11 cellular contexts compared by ENCODE assay signal in genomic region chr7:106042196-106042611, GRCh38.
A peak's percentile ranks its signal among the peaks of the same experiment; 100 is the strongest.
DNase-seq lines count a peak whose midpoint lies in the region; ATAC-seq and TF ChIP-seq lines count a peak whose summit lies in the region.
"Had no signal": no experiment of that assay in that cellular context is flagged by ENCODE, and none has a peak within 500 bp of the region (broad histone marks: within the 10 kb centered on the region; RNA-seq: fewer than 3 reads in every experiment).

No MANE protein-coding gene starts in this region.

- H3K4me1 ChIP-seq in PC-3 (ENCODE audit: insufficient read depth, low read length), result peaks cover 5% of the 10 kb centered on the region
- H3K4me1 ChIP-seq in hepatocyte (ENCODE audit: insufficient read depth), result peaks cover 5% of the 10 kb centered on the region

- ATAC-seq in PC-3, result no peak
- no peak for ATAC-seq in stimulated activated memory B cell treated with anti-CD40 and anti-IgM and Interleukin-4, amounts not matched to agents 10 μg/mL and 1 μg/mL and 100 μg/mL, for 72 hours
- ATAC-seq in GM21737 (IDR thresholded peaks at IDR 0.05; ENCODE audit: unreplicated experiment), result no peak

- H4K20me1 ChIP-seq in PC-3 (ENCODE audit: low read length) (no peaks in the 10 kb centered on the region), hepatocyte (ENCODE audit: insufficient read depth, poor library complexity, severe bottlenecking) (no peaks in the 10 kb centered on the region)

- no peak overlapping the region for H3K4me3 Mint-ChIP-seq in activated CD4-positive, alpha-beta T cell treated with anti-CD3 and anti-CD28 coated beads, Interleukin-2, amount 10 ng/mL, durations not matched to agents 24 days and 14 days
- H3K4me3 Mint-ChIP-seq in stimulated activated memory B cell treated with anti-CD40 and anti-IgM and Interleukin-4, amounts not matched to agents 10 μg/mL and 1 μg/mL and 100 μg/mL, for 72 hours, result no peak overlapping the region
- H3K4me3 Mint-ChIP-seq: natural killer cell treated with Interleukin-12 subunit alpha and Interleukin-12 subunit beta and Interleukin-15 and Interleukin-18, amount 100 ng/mL, for 72 hours had no signal

- no TSS peak for BruUV-seq in PC-3 (replicated peaks; lab: Mats Ljungman, UMichigan)

- H3K9me3 Mint-ChIP-seq in activated CD4-positive, alpha-beta T cell treated with anti-CD3 and anti-CD28 coated beads, Interleukin-2, amount 10 ng/mL, durations not matched to agents 24 days and 14 days, result no peaks in the 10 kb centered on the region
- no peaks in the 10 kb centered on the region for H3K9me3 Mint-ChIP-seq in stimulated activated memory B cell treated with anti-CD40 and anti-IgM and Interleukin-4, amounts not matched to agents 10 μg/mL and 1 μg/mL and 100 μg/mL, for 72 hours
- H3K9me3 Mint-ChIP-seq: natural killer cell treated with Interleukin-12 subunit alpha and Interleukin-12 subunit beta and Interleukin-15 and Interleukin-18, amount 100 ng/mL, for 72 hours had no signal

- H3K9me2 ChIP-seq in PC-3 (replicated peaks; ENCODE audit: low read length) (no peaks in the 10 kb centered on the region), hepatocyte (replicated peaks; ENCODE audit: insufficient read depth) (no peaks in the 10 kb centered on the region)

- peak overlapping the region; percentile 64 for H3K27ac Mint-ChIP-seq in activated CD4-positive, alpha-beta T cell treated with anti-CD3 and anti-CD28 coated beads, Interleukin-2, amount 10 ng/mL, durations not matched to agents 24 days and 14 days
- H3K27ac Mint-ChIP-seq in stimulated activated memory B cell treated with anti-CD40 and anti-IgM and Interleukin-4, amounts not matched to agents 10 μg/mL and 1 μg/mL and 100 μg/mL, for 72 hours, result peak overlapping the region; percentile 73
- H3K27ac Mint-ChIP-seq: natural killer cell treated with Interleukin-12 subunit alpha and Interleukin-12 subunit beta and Interleukin-15 and Interleukin-18, amount 100 ng/mL, for 72 hours had no signal

- H2AFZ ChIP-seq in PC-3 (ENCODE audit: low read length) (peak overlapping the region; percentile 67), hepatocyte (no peak overlapping the region)

- peak overlapping the region; percentile 71 for H3K4me2 ChIP-seq in PC-3 (ENCODE audit: low read length)
- peak overlapping the region; percentile 73 for H3K4me2 ChIP-seq in hepatocyte

- H3K36me3 Mint-ChIP-seq in activated CD4-positive, alpha-beta T cell treated with anti-CD3 and anti-CD28 coated beads, Interleukin-2, amount 10 ng/mL, durations not matched to agents 24 days and 14 days (ENCODE audit: low read depth), result no peaks in the 10 kb centered on the region
- H3K36me3 Mint-ChIP-seq in stimulated activated memory B cell treated with anti-CD40 and anti-IgM and Interleukin-4, amounts not matched to agents 10 μg/mL and 1 μg/mL and 100 μg/mL, for 72 hours, result no peaks in the 10 kb centered on the region
- H3K36me3 Mint-ChIP-seq: natural killer cell treated with Interleukin-12 subunit alpha and Interleukin-12 subunit beta and Interleukin-15 and Interleukin-18, amount 100 ng/mL, for 72 hours had no signal

- H3K27me3 ChIP-seq in PC-3 (ENCODE audit: low read length) (no peaks in the 10 kb centered on the region), hepatocyte (no peaks in the 10 kb centered on the region)

- H3K27me3 Mint-ChIP-seq in activated CD4-positive, alpha-beta T cell treated with anti-CD3 and anti-CD28 coated beads, Interleukin-2, amount 10 ng/mL, durations not matched to agents 24 days and 14 days, result peaks cover 35% of the 10 kb centered on the region
- no peaks in the 10 kb centered on the region for H3K27me3 Mint-ChIP-seq in stimulated activated memory B cell treated with anti-CD40 and anti-IgM and Interleukin-4, amounts not matched to agents 10 μg/mL and 1 μg/mL and 100 μg/mL, for 72 hours

- no peak overlapping the region for H3K27ac ChIP-seq in PC-3 (ENCODE audit: low read length)
- H3K27ac ChIP-seq in hepatocyte, result no peak overlapping the region
- H3K27ac ChIP-seq: left lung, stomach had no signal

- H3K4me3 ChIP-seq in PC-3 (ENCODE audit: low read length) (no peak overlapping the region), hepatocyte (no peak overlapping the region)
- H3K4me3 ChIP-seq: left lung had no signal

- H3K4me1 Mint-ChIP-seq in activated CD4-positive, alpha-beta T cell treated with anti-CD3 and anti-CD28 coated beads, Interleukin-2, amount 10 ng/mL, durations not matched to agents 24 days and 14 days, result peaks cover 9% of the 10 kb centered on the region
- peaks cover 21% of the 10 kb centered on the region for H3K4me1 Mint-ChIP-seq in stimulated activated memory B cell treated with anti-CD40 and anti-IgM and Interleukin-4, amounts not matched to agents 10 μg/mL and 1 μg/mL and 100 μg/mL, for 72 hours

- H3K36me3 ChIP-seq in PC-3 (ENCODE audit: low read depth, low read length) (no peaks in the 10 kb centered on the region), hepatocyte (replicated peaks; ENCODE audit: insufficient read depth, low read depth) (no peaks in the 10 kb centered on the region)
- H3K36me3 ChIP-seq: left lung, stomach had no signal

- 94% methylated on average over 4 of the region's 4 CpGs for WGBS in hepatocyte (ENCODE audit: low lambda C conversion rate, missing lambda C conversion rate)

- H3F3A ChIP-seq in PC-3 (ENCODE audit: low read length, unreplicated experiment), result no peaks in the 10 kb centered on the region

- intact Hi-C loops in activated CD4-positive, alpha-beta T cell treated with anti-CD3 and anti-CD28 coated beads, Interleukin-2, amount 10 ng/mL, durations not matched to agents 24 days and 14 days (cut with micrococcal nuclease), result loop anchor here (1.0 kb wide), 2 partner anchors 282 to 385 kb away; no protein-coding TSS in a partner anchor
- intact Hi-C loops in PC-3 (cut with micrococcal nuclease), result loop anchor here (1.0 to 10.0 kb wide), 5 partner anchors 33 to 647 kb away; no protein-coding TSS in a partner anchor

- H3K9me3 ChIP-seq in PC-3 (ENCODE audit: low read length) (no peaks in the 10 kb centered on the region), hepatocyte (ENCODE audit: low read depth) (no peaks in the 10 kb centered on the region)
- H3K9me3 ChIP-seq: left lung, stomach had no signal

- no peak for DNase-seq in activated CD4-positive, alpha-beta T cell treated with anti-CD3 and anti-CD28 coated beads, Interleukin-2, amount 10 ng/mL, durations not matched to agents 24 days and 14 days
- no peak for DNase-seq in activated CD4-positive, alpha-beta T cell treated with anti-CD3 and anti-CD28 coated beads, Interleukin-2, amount 50 U/mL, for 48 hours
- DNase-seq in PC-3 (no peak), hepatocyte (ENCODE audit: low spot score) (no peak), T-helper 9 cell (no peak)
- DNase-seq in stimulated activated CD4-positive, alpha-beta T cell treated with anti-CD3 and anti-CD28 coated beads, Interleukin-4, amount 100 ng/mL, for 1 hour, result no peak

- CTCF ChIA-PET in PC-3 (lab: Charles Lee), result interaction anchor here (0.6 to 1.7 kb wide), 2 partner anchors 146 to 282 kb away, joined by 4 to 14 read pairs; no protein-coding TSS in a partner anchor

- TF ChIP-seq CTCF in PC-3 (conservative IDR thresholded peaks at IDR 0.05; ENCODE audit: low read depth, low read length) (no peak), hepatocyte (IDR thresholded peaks at IDR 0.05; ENCODE audit: poor library complexity) (no peak)

- POLR2A ChIA-PET in PC-3 (lab: Charles Lee; ENCODE audit: unreplicated experiment), result no interaction called here

- H3K9ac ChIP-seq in PC-3 (ENCODE audit: low read length), result no peak overlapping the region

- no peaks in the 10 kb centered on the region for H3K79me2 ChIP-seq in PC-3 (ENCODE audit: low read length)
- no peaks in the 10 kb centered on the region for H3K79me2 ChIP-seq in hepatocyte
